ENCODE assay signal across 12 cellular contexts in genomic region chr3:184085389-184085852, GRCh38. TPM values are rescaled to one million over a fixed set of nuclear protein-coding genes. Genes with fewer than 3 reads are reported as not detected.
DNase-seq lines count a peak whose midpoint lies in the region; ATAC-seq and TF ChIP-seq lines count a peak whose summit lies in the region.
"Had no signal": no experiment of that assay in that cellular context is flagged by ENCODE, and none has a peak within 500 bp of the region (broad histone marks: within the 10 kb centered on the region; RNA-seq: fewer than 3 reads in every experiment).

No MANE protein-coding gene starts in this region.

- no peak for DNase-seq in activated CD4-positive, alpha-beta T cell treated with anti-CD3 and anti-CD28 coated beads for 36 hours
- no peak for DNase-seq in activated CD4-positive, alpha-beta T cell treated with anti-CD3 and anti-CD28 coated beads for 48 hours
- DNase-seq in MM.1S (peak; percentile 37), G401 (ENCODE audit: low spot score) (no peak)
- DNase-seq: activated effector memory CD4-positive, alpha-beta T cell treated with anti-CD3 and anti-CD28 coated beads, Interleukin-2, amount 50 U/mL, for 16 hours; NK-92 treated with Interleukin-12 subunit alpha and Interleukin-12 subunit beta, amount 100 ng/mL, for 24 hours; stimulated activated CD8-positive, alpha-beta memory T cell treated with anti-CD3 and anti-CD28 coated beads, Interleukin-4, amount 100 ng/mL, for 48 hours had no signal

- H3K27ac ChIP-seq in MM.1S (ENCODE audit: low read length) (no peak overlapping the region), neutrophil (peak overlapping the region; percentile 83)

- H3K4me1 ChIP-seq in MM.1S (ENCODE audit: low read length) (peaks cover 8% of the 10 kb centered on the region), neutrophil (ENCODE audit: control insufficient read depth in 1 of 2, insufficient read depth in 1 of 2, low read depth in 1 of 2, low read length in 1 of 2) (peaks cover 12 to 20% of the 10 kb centered on the region in 2 experiments)

- H3K36me3 ChIP-seq in MM.1S (replicated peaks; ENCODE audit: insufficient read depth, low read length) (no peaks in the 10 kb centered on the region), neutrophil (no peaks in the 10 kb centered on the region)

- POLR2A ChIA-PET in activated CD4-positive, alpha-beta T cell treated with anti-CD3 and anti-CD28 coated beads for 36 hours (lab: Charles Lee) = no interaction called here

- no peak overlapping the region for H3K4me3 ChIP-seq in MM.1S (ENCODE audit: low read length)
- peak overlapping the region in 1 of 2 experiments; percentile 12 for H3K4me3 ChIP-seq in neutrophil (ENCODE audit: low read depth in 1 of 2, low read length in 1 of 2)
- H3K4me3 ChIP-seq: smooth muscle cell had no signal

- no peaks in the 10 kb centered on the region for H3K79me2 ChIP-seq in MM.1S (ENCODE audit: low read length)

- H3K36me3 Mint-ChIP-seq in activated CD4-positive, alpha-beta T cell treated with anti-CD3 and anti-CD28 coated beads for 36 hours (ENCODE audit: low read depth) = no peaks in the 10 kb centered on the region
- H3K36me3 Mint-ChIP-seq in activated T-helper 17 cell treated with anti-CD3 and anti-CD28 coated beads, Interleukin-2, amount 50 U/mL, for 72 hours (ENCODE audit: low read depth) = no peaks in the 10 kb centered on the region

- H3K9me3 ChIP-seq in MM.1S (replicated peaks; ENCODE audit: insufficient read depth, low read length) = no peaks in the 10 kb centered on the region
- no peaks in the 10 kb centered on the region for H3K9me3 ChIP-seq in neutrophil

- intact Hi-C loops in activated CD4-positive, alpha-beta T cell treated with anti-CD3 and anti-CD28 coated beads for 36 hours (cut with DNase I, micrococcal nuclease) = no loop called here

- peaks cover 6% of the 10 kb centered on the region for H3K9me3 Mint-ChIP-seq in activated CD4-positive, alpha-beta T cell treated with anti-CD3 and anti-CD28 coated beads for 36 hours (ENCODE audit: low read depth)
- H3K9me3 Mint-ChIP-seq in activated T-helper 17 cell treated with anti-CD3 and anti-CD28 coated beads, Interleukin-2, amount 50 U/mL, for 72 hours = peaks cover 10% of the 10 kb centered on the region

- H3K27me3 ChIP-seq in MM.1S (replicated peaks; ENCODE audit: insufficient read depth, low read length) (no peaks in the 10 kb centered on the region), neutrophil (no peaks in the 10 kb centered on the region)

- no peak overlapping the region for H3K4me3 Mint-ChIP-seq in activated CD4-positive, alpha-beta T cell treated with anti-CD3 and anti-CD28 coated beads for 36 hours
- H3K4me3 Mint-ChIP-seq in activated T-helper 17 cell treated with anti-CD3 and anti-CD28 coated beads, Interleukin-2, amount 50 U/mL, for 72 hours = no peak overlapping the region

- H3K9ac ChIP-seq in MM.1S (ENCODE audit: low read length) = no peak overlapping the region

- no peak overlapping the region for H3K4me2 ChIP-seq in MM.1S (ENCODE audit: low read depth, low read length)
- H3K4me2 ChIP-seq: smooth muscle cell had no signal

- TF ChIP-seq CTCF in MM.1S (IDR thresholded peaks at IDR 0.05; ENCODE audit: low read length) = no peak
- TF ChIP-seq CTCF in neutrophil (IDR thresholded peaks at IDR 0.05) = no peak

- in situ Hi-C loops in G401 (cut with HindIII; ENCODE audit: low sequenced_read_pairs) = no loop called here

- CTCF ChIA-PET in activated CD4-positive, alpha-beta T cell treated with anti-CD3 and anti-CD28 coated beads for 36 hours (lab: Charles Lee) = no interaction called here

- H3K27me3 Mint-ChIP-seq in activated CD4-positive, alpha-beta T cell treated with anti-CD3 and anti-CD28 coated beads for 36 hours = no peaks in the 10 kb centered on the region
- no peaks in the 10 kb centered on the region for H3K27me3 Mint-ChIP-seq in activated T-helper 17 cell treated with anti-CD3 and anti-CD28 coated beads, Interleukin-2, amount 50 U/mL, for 72 hours

- ATAC-seq in activated CD4-positive, alpha-beta T cell treated with anti-CD3 and anti-CD28 coated beads for 36 hours = peak; percentile 44
- ATAC-seq in activated T-helper 17 cell treated with anti-CD3 and anti-CD28 coated beads, Interleukin-2, amount 50 U/mL, for 72 hours (replicated peaks) = peak; percentile 21
- no peak for ATAC-seq in GM21528 (IDR thresholded peaks at IDR 0.05; ENCODE audit: low FRiP score, unreplicated experiment)
- no peak for ATAC-seq in HG03460 (IDR thresholded peaks at IDR 0.05; ENCODE audit: unreplicated experiment)

- H3K4me1 Mint-ChIP-seq in activated CD4-positive, alpha-beta T cell treated with anti-CD3 and anti-CD28 coated beads for 36 hours = peaks cover 6% of the 10 kb centered on the region
- H3K4me1 Mint-ChIP-seq in activated T-helper 17 cell treated with anti-CD3 and anti-CD28 coated beads, Interleukin-2, amount 50 U/mL, for 72 hours = peaks cover 6% of the 10 kb centered on the region

- H4K20me1 ChIP-seq in MM.1S (ENCODE audit: insufficient read depth, low read length) = no peaks in the 10 kb centered on the region

- H2AFZ ChIP-seq in MM.1S (ENCODE audit: low read length) = no peak overlapping the region

- H3K27ac Mint-ChIP-seq in activated CD4-positive, alpha-beta T cell treated with anti-CD3 and anti-CD28 coated beads for 36 hours = no peak overlapping the region
- H3K27ac Mint-ChIP-seq in activated T-helper 17 cell treated with anti-CD3 and anti-CD28 coated beads, Interleukin-2, amount 50 U/mL, for 72 hours = peak overlapping the region; percentile 4

- H3K9me2 ChIP-seq in MM.1S (replicated peaks; ENCODE audit: insufficient read depth, low read length) = no peaks in the 10 kb centered on the region

- no peaks in the 10 kb centered on the region for H3F3A ChIP-seq in MM.1S (ENCODE audit: insufficient read depth, low read length)

RNA-seq across cellular contexts. Expression of gene HTR3E, which starts 11.4 kb away (rescaled TPM):
- not detected for total RNA-seq in activated CD4-positive, alpha-beta T cell treated with anti-CD3 and anti-CD28 coated beads for 36 hours
- not detected for total RNA-seq in activated T-helper 17 cell treated with anti-CD3 and anti-CD28 coated beads, Interleukin-2, amount 50 U/mL, for 72 hours
- total RNA-seq in G401 (2014; rRNA removed; shearing (Covaris generic)) = not detected in 2 replicates
- total RNA-seq: smooth muscle cell had no signal

RNA-seq across cellular contexts. Expression of gene HTR3C, which starts 32.6 kb away (rescaled TPM):
- total RNA-seq in activated CD4-positive, alpha-beta T cell treated with anti-CD3 and anti-CD28 coated beads for 36 hours = not detected
- not detected for total RNA-seq in activated T-helper 17 cell treated with anti-CD3 and anti-CD28 coated beads, Interleukin-2, amount 50 U/mL, for 72 hours
- total RNA-seq in G401 (2014; rRNA removed; shearing (Covaris generic)) = not detected in 2 replicates
- total RNA-seq: smooth muscle cell had no signal

RNA-seq across cellular contexts. Expression of gene EIF2B5, which starts 49.7 kb away (rescaled TPM):
- 10 to 100 TPM; 46.4 to 60.6 TPM for total RNA-seq in activated CD4-positive, alpha-beta T cell treated with anti-CD3 and anti-CD28 coated beads for 36 hours
- 10 to 100 TPM; 48.7 to 64.6 TPM for total RNA-seq in activated T-helper 17 cell treated with anti-CD3 and anti-CD28 coated beads, Interleukin-2, amount 50 U/mL, for 72 hours
- 64.3 and 64.9 TPM in 2 replicates for total RNA-seq in G401 (2014; rRNA removed; shearing (Covaris generic))

RNA-seq across cellular contexts. Expression of gene HTR3D, which starts 53.9 kb away (rescaled TPM):
- total RNA-seq in activated CD4-positive, alpha-beta T cell treated with anti-CD3 and anti-CD28 coated beads for 36 hours = not detected
- not detected for total RNA-seq in activated T-helper 17 cell treated with anti-CD3 and anti-CD28 coated beads, Interleukin-2, amount 50 U/mL, for 72 hours
- total RNA-seq in G401 (2014; rRNA removed; shearing (Covaris generic)) = not detected in 2 replicates
- total RNA-seq: smooth muscle cell had no signal

Comparison
In these comparisons a context has a peak if more than half of its experiments do, and no peak if none do; other contexts are left out.
1. ATAC-seq: peak in activated CD4-positive, alpha-beta T cell treated with anti-CD3 and anti-CD28 coated beads for 36 hours (single experiment) and activated T-helper 17 cell treated with anti-CD3 and anti-CD28 coated beads, Interleukin-2, amount 50 U/mL, for 72 hours (single experiment); none in GM21528 (single experiment) and HG03460 (single experiment).